ENCODE assay signal across 10 cellular contexts in the genomic region with DNA sequence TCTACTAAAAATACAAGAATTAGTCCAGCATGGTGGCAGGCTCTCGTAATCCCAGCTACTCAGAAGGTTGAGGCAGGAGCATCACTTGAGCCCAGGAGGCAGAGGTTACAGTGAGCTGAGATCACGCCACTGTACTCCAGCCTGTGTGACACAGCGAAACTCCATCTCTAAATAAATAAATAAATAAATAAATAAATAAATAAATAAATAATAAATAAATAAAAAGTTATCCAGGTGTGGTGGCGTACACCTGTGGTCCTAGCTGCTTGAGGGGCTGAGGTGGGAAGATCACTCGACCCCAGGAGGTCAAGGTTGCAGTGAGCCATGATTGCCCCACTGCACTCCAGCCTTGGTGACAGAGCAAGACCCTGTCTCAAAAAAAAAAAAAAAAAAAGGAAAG. TPM values are rescaled to one million over a fixed set of nuclear protein-coding genes. Genes with fewer than 3 reads are reported as not detected.
"Had no signal": no experiment of that assay in that cellular context is flagged by ENCODE, and none has a peak within 500 bp of the region (broad histone marks: within the 10 kb centered on the region; RNA-seq: fewer than 3 reads in every experiment).

No MANE protein-coding gene starts in this region.

RNA-seq across cellular contexts. Expression of gene CD160, which starts 0.8 kb away (rescaled TPM):
- total RNA-seq: activated CD4-positive, alpha-beta memory T cell treated with anti-CD3 and anti-CD28 coated beads, Interleukin-2, amount 10 ng/mL, durations not matched to agents 7 days and 5 days; activated CD4-positive, alpha-beta T cell treated with anti-CD3 and anti-CD28 coated beads, Interleukin-2, amount 10 ng/mL, durations not matched to agents 7 days and 5 days; activated T-helper 2 cell treated with anti-CD3 and anti-CD28 coated beads, Interferon-gamma antibody, Interleukin-2, Interleukin-4, amounts not matched to agents 10 μg/mL and 5 μg/mL and 100 μg/mL, durations not matched to agents 14 hours and 24 hours and 36 hours; ascending aorta; bronchial epithelial cell; cardiac muscle cell; cerebellum; T-helper 2 cell treated with Interferon-gamma antibody and Interleukin-4, amounts not matched to agents 100 ng/mL and 5 ng/mL, for 36 hours; WTC11 had no signal

RNA-seq across cellular contexts. Expression of gene PDZK1, which starts 11.3 kb away (rescaled TPM):
- total RNA-seq: activated CD4-positive, alpha-beta T cell treated with anti-CD3 and anti-CD28 coated beads for 36 hours; activated T-helper 2 cell treated with anti-CD3 and anti-CD28 coated beads, Interferon-gamma antibody, Interleukin-2, Interleukin-4, amounts not matched to agents 10 μg/mL and 5 μg/mL and 100 μg/mL, durations not matched to agents 14 hours and 24 hours and 36 hours; ascending aorta had no signal
